ENCODE assay signal across 32 cellular contexts in genomic region chr5:32503261-32503660, GRCh38.
"Had no signal": no experiment of that assay in that cellular context is flagged by ENCODE, and none has a peak within 500 bp of the region (broad histone marks: within the 10 kb centered on the region; RNA-seq: fewer than 3 reads in every experiment).

No MANE protein-coding gene starts in this region.

- H3K27ac ChIP-seq: epithelial cell of prostate, heart right ventricle, lower lobe of right lung, ovary, psoas muscle, stomach, thyroid gland, vagina had no signal

- H3K36me3 ChIP-seq: heart right ventricle, lower lobe of right lung, ovary, sigmoid colon, stomach, thyroid gland, vagina had no signal

- H3K9me3 ChIP-seq: heart right ventricle, lower lobe of right lung, mucosa of descending colon, ovary, psoas muscle, sigmoid colon, stomach, thyroid gland, vagina had no signal

- ATAC-seq: esophagus mucosa; heart right ventricle; left ventricle myocardium superior; lower lobe of right lung; mucosa of descending colon; natural killer cell treated with Interleukin-12 subunit alpha and Interleukin-12 subunit beta and Interleukin-15 and Interleukin-18, amount 100 ng/mL, for 72 hours; psoas muscle; right cardiac atrium had no signal

- H3K4me3 ChIP-seq: dorsolateral prefrontal cortex, heart right ventricle, lower lobe of right lung, mucosa of descending colon, ovary, psoas muscle, sigmoid colon, stomach, thyroid gland, vagina had no signal

- H3K27me3 ChIP-seq: dorsolateral prefrontal cortex, ovary, sigmoid colon, thyroid gland, vagina had no signal

- DNase-seq: cerebellar nuclear complex; dorsolateral prefrontal cortex; effector CD8-positive, alpha-beta T cell; endodermal cell; foreskin melanocyte; glutamatergic neuron; heart right ventricle; hypothalamus; immature natural killer cell; left ventricle myocardium superior; lower lobe of right lung; mucosa of descending colon; naive B cell; nucleus accumbens; ovary; posterior cingulate gyrus; psoas muscle; right cardiac atrium; sigmoid colon; small intestine; stimulated activated CD4-positive, alpha-beta T cell treated with anti-CD3 and anti-CD28 coated beads, Interleukin-12 subunit alpha, Interleukin-12 subunit beta, amount 100 ng/mL, for 4 hours; stimulated activated CD4-positive, alpha-beta T cell treated with anti-CD3 and anti-CD28 coated beads, Interleukin-1b, Interleukin-23, amount 100 ng/mL, for 48 hours; stimulated activated CD4-positive, alpha-beta T cell treated with anti-CD3 and anti-CD28 coated beads, Interleukin-4, amount 100 ng/mL, for 1 hour; stimulated activated CD8-positive, alpha-beta memory T cell treated with anti-CD3 and anti-CD28 coated beads, Interleukin-4, amount 100 ng/mL, for 48 hours; stimulated activated naive CD4-positive, alpha-beta T cell; stomach; thyroid gland; trophoblast cell had no signal
